In genomic region chr7:141663081-141663510, GRCh38 we compare ENCODE assay signal across 1 cellular context.
TF ChIP-seq lines count a peak whose summit lies in the region.

No MANE protein-coding gene starts in this region.

TF ChIP-seq in GM23338, 12 proteins besides CTCF, POLR2A, EP300 and RAD21 (continued from another document):
- TF ChIP-seq POLR2AphosphoS5 (IDR thresholded peaks at IDR 0.05; ENCODE audit: low read depth) (no peak), JUNB (IDR thresholded peaks at IDR 0.05; ENCODE audit: unreplicated experiment) (no peak)
